In genomic region chr14:51173863-51174262, GRCh38 we compare ENCODE assay signal across 35 cellular contexts.
"Had no signal": no experiment of that assay in that cellular context is flagged by ENCODE, and none has a peak within 500 bp of the region (broad histone marks: within the 10 kb centered on the region; RNA-seq: fewer than 3 reads in every experiment).

No MANE protein-coding gene starts in this region.

- DNase-seq: Karpas-422, Kasumi-1, KG1, MM.1S, MV-4-11, NCI-H1048, NCI-H1092, NCI-H1092 treated with DMSO at 0.1 percent for 48 hours, NCI-H1105, NCI-H1105 treated with DMSO at 0.1 percent for 48 hours, NCI-H1417, NCI-H1417 treated with DMSO at 0.1 percent for 48 hours, NCI-H1436, NCI-H1436 treated with DMSO at 0.1 percent for 48 hours, NCI-H146, NCI-H1694, NCI-H1694 treated with DMSO at 0.1 percent for 48 hours, NCI-H187, NCI-H187 treated with DMSO at 0.1 percent for 48 hours, NCI-H1930, NCI-H2029, NCI-H2029 treated with DMSO at 0.1 percent for 48 hours, NCI-H2081, NCI-H2081 treated with DMSO at 0.1 percent for 48 hours, NCI-H2107, NCI-H2171, NCI-H2171 treated with DMSO at 0.1 percent for 48 hours, NCI-H2227 treated with DMSO at 0.1 percent for 48 hours, NCI-H226, NCI-H345, NCI-H446, NCI-H446 treated with DMSO at 0.1 percent for 48 hours, NCI-H510A, NCI-H510A treated with DMSO at 0.1 percent for 48 hours had no signal

- H3K27ac ChIP-seq: KMS-11 had no signal

- H3K4me2 ChIP-seq: KMS-11 had no signal

- H3K9ac ChIP-seq: KMS-11 had no signal
